ENCODE assay signal across 7 cellular contexts in the genomic region with DNA sequence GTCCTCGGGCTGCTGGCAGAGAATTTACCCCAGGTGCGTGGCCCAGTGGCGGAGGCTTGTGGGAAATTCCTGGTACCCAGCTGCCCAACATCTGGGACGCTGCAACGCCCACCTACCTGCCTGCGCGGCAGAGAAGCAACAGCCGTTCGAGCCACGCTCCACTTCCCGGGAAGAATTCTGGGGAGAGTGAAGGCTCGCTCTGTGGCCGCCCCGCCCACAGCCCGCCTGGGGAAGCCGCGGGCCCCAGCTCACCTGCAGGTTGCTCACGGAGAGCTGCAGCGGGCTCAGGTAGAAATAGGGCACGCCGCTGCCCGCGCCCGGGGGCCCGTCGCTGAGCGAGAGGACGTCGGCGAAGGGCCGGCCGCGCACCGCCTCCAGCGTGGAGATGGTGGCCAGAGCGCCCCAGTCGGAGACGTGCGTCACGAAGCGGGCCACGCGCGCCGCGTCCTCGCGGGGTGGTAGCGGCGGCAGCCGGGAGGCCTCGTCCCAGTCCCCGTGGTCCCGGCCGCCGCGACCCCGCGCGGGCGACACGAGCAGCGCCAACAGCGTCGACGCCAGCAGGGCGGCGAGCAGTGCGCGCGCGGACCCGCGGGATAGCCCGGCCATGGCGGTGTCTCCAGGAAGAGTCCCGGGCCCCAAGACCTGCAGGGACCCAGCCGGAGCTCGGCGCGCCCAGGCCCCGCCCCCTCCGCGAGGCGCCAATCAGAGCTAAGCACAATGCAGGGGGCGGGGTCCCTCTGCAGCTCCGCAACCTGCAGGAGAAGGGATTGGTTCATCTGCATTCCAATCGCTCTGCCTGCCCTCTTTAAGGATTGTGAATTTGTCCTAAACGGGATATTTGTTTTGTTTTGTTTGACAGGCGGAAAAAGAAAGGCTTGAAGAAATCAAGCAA. TPM values are rescaled to one million over a fixed set of nuclear protein-coding genes. Genes with fewer than 3 reads are reported as not detected.
DNase-seq lines count a peak whose midpoint lies in the region; ATAC-seq and TF ChIP-seq lines count a peak whose summit lies in the region.

Gene CREG1, minus strand, starts transcription at position 627 of the 892 bp plus-strand sequence.

- DNase-seq in NCI-H2081 (lab: John Stamatoyannopoulos, UW) (peak; percentile 90 to 93), T1000 (lab: John Stamatoyannopoulos, UW) (peak; percentile 80), astrocyte of the hippocampus (ENCODE audit: low read depth, low spot score) (peak; percentile 97), hepatocyte (ENCODE audit: low spot score) (peak; percentile 98), retina (peak; percentile 92)

- peak within 1 kb of the TSS; percentile 82 for H3K4me2 ChIP-seq in hepatocyte

- H4K20me1 ChIP-seq in hepatocyte (ENCODE audit: insufficient read depth, poor library complexity, severe bottlenecking) = no peaks in the 10 kb centered on the region

- H3K4me3 ChIP-seq in hepatocyte = peak within 1 kb of the TSS; percentile 41

- peaks cover 37% of the 10 kb centered on the region for H3K79me2 ChIP-seq in hepatocyte

- ATAC-seq in GM18508 (IDR thresholded peaks at IDR 0.05; ENCODE audit: insufficient read depth, unreplicated experiment) (peak; percentile 73), HG03025 (IDR thresholded peaks at IDR 0.05; ENCODE audit: low FRiP score, unreplicated experiment) (peak; percentile 95)

- H3K9me3 ChIP-seq in hepatocyte (ENCODE audit: low read depth) = no peaks in the 10 kb centered on the region

- peak within 1 kb of the TSS; percentile 75 for H3K27ac ChIP-seq in hepatocyte

- no peaks in the 10 kb centered on the region for H3K9me2 ChIP-seq in hepatocyte (replicated peaks; ENCODE audit: insufficient read depth)

- 2% methylated on average over 90 of the region's 90 CpGs for WGBS in hepatocyte (ENCODE audit: low lambda C conversion rate, missing lambda C conversion rate)

- no peaks in the 10 kb centered on the region for H3K36me3 ChIP-seq in hepatocyte (replicated peaks; ENCODE audit: insufficient read depth, low read depth)

- peaks cover 4% of the 10 kb centered on the region for H3K4me1 ChIP-seq in hepatocyte (ENCODE audit: insufficient read depth)

- peak within 1 kb of the TSS; percentile 69 for H2AFZ ChIP-seq in hepatocyte

- H3K27me3 ChIP-seq in hepatocyte = no peaks in the 10 kb centered on the region

- TF ChIP-seq CTCF in hepatocyte (IDR thresholded peaks at IDR 0.05; ENCODE audit: poor library complexity) = no peak

RNA-seq across cellular contexts. Expression of gene CREG1, which starts in this region (rescaled TPM):
- 170 and 183 TPM in 2 replicates for total RNA-seq in hepatocyte
- polyA plus RNA-seq in hepatocyte = 126 and 135 TPM in 2 replicates

Comparison
In these comparisons a context has a peak if more than half of its experiments do, and no peak if none do; other contexts are left out.
1. Peak in every context shown above with its lines: DNase-seq, ATAC-seq, H3K4me3 ChIP-seq and H3K27ac ChIP-seq.